ENCODE assay signal across 25 cellular contexts in genomic region chr3:148707596-148708386, GRCh38. TPM values are rescaled to one million over a fixed set of nuclear protein-coding genes. Genes with fewer than 3 reads are reported as not detected.
DNase-seq lines count a peak whose midpoint lies in the region; ATAC-seq and TF ChIP-seq lines count a peak whose summit lies in the region.
"Had no signal": no experiment of that assay in that cellular context is flagged by ENCODE, and none has a peak within 500 bp of the region (broad histone marks: within the 10 kb centered on the region; RNA-seq: fewer than 3 reads in every experiment).

No MANE protein-coding gene starts in this region.

- in situ Hi-C loops in gastrocnemius medialis (cut with MboI; ENCODE audit: low sequenced_read_pairs in 4 of 4) = loop anchor here in 1 of 4 donors (25.0 kb wide), 1 partner anchor 320 kb away; no protein-coding TSS in a partner anchor

- no peak overlapping the region for H3K27ac Mint-ChIP-seq in naive thymus-derived CD4-positive, alpha-beta T cell
- H3K27ac Mint-ChIP-seq: activated CD4-positive, alpha-beta memory T cell treated with anti-CD3 and anti-CD28 coated beads, Interleukin-2, amount 10 ng/mL, durations not matched to agents 7 days and 5 days; activated naive CD8-positive, alpha-beta T cell treated with anti-CD3 and anti-CD28 coated beads, Interleukin-2, amount 10 ng/mL, durations not matched to agents 7 days and 5 days; stimulated activated effector memory CD8-positive, alpha-beta T cell treated with anti-CD3 and anti-CD28 coated beads, Interleukin-12 subunit alpha, Interleukin-12 subunit beta, amount 100 ng/mL, for 72 hours; T-cell had no signal

- TF ChIP-seq POLR2A in gastrocnemius medialis (IDR thresholded peaks at IDR 0.05) = no peak

- no peaks in the 10 kb centered on the region for H3K9me3 ChIP-seq in BLaER1
- no peaks in the 10 kb centered on the region for H3K9me3 ChIP-seq in naive thymus-derived CD4-positive, alpha-beta T cell (ENCODE audit: control insufficient read depth in 2 of 3, low read length in 3 of 3)
- H3K9me3 ChIP-seq in gastrocnemius medialis = no peaks in the 10 kb centered on the region
- H3K9me3 ChIP-seq: spleen, suprapubic skin had no signal

- H3K27me3 ChIP-seq in BLaER1 = no peaks in the 10 kb centered on the region
- H3K27me3 ChIP-seq in naive thymus-derived CD4-positive, alpha-beta T cell (ENCODE audit: control insufficient read depth in 2 of 2, insufficient read depth in 2 of 2, low read length in 2 of 2) = no peaks in the 10 kb centered on the region
- H3K27me3 ChIP-seq in gastrocnemius medialis = no peaks in the 10 kb centered on the region
- H3K27me3 ChIP-seq: spleen, suprapubic skin had no signal

- POLR2A ChIA-PET in naive thymus-derived CD4-positive, alpha-beta T cell (lab: Charles Lee) = no interaction called here

- no peaks in the 10 kb centered on the region for H4K20me1 ChIP-seq in BLaER1

- ATAC-seq in SK-N-SH treated with all-trans-retinoic acid at 6 μM for 48 hours (peak; percentile 74), HG02885 (IDR thresholded peaks at IDR 0.05; ENCODE audit: poor library complexity, unreplicated experiment) (no peak), gastrocnemius medialis (no peak)
- peak; percentile 55 for ATAC-seq in naive thymus-derived CD4-positive, alpha-beta T cell
- ATAC-seq: activated CD4-positive, CD25-positive, alpha-beta regulatory T cell treated with anti-CD3 and anti-CD28 coated beads, Interleukin-2, amount 50 U/mL, for 24 hours; stimulated activated effector memory CD8-positive, alpha-beta T cell treated with anti-CD3 and anti-CD28 coated beads, Interleukin-12 subunit alpha, Interleukin-12 subunit beta, amount 100 ng/mL, for 72 hours; T-cell had no signal

- no peak overlapping the region for H3K4me3 ChIP-seq in BLaER1
- no peak overlapping the region for H3K4me3 ChIP-seq in naive thymus-derived CD4-positive, alpha-beta T cell (ENCODE audit: low read length)
- H3K4me3 ChIP-seq in gastrocnemius medialis = no peak overlapping the region
- H3K4me3 ChIP-seq: spleen, suprapubic skin had no signal

- no peaks in the 10 kb centered on the region for H3K36me3 Mint-ChIP-seq in naive thymus-derived CD4-positive, alpha-beta T cell
- H3K36me3 Mint-ChIP-seq: activated naive CD8-positive, alpha-beta T cell treated with anti-CD3 and anti-CD28 coated beads, Interleukin-2, amount 10 ng/mL, durations not matched to agents 7 days and 5 days; brain; stimulated activated effector memory CD8-positive, alpha-beta T cell treated with anti-CD3 and anti-CD28 coated beads, Interleukin-12 subunit alpha, Interleukin-12 subunit beta, amount 100 ng/mL, for 72 hours; T-cell had no signal

- H3K27me3 Mint-ChIP-seq in naive thymus-derived CD4-positive, alpha-beta T cell = peaks cover 0 to 11% (median 0%) of the 10 kb centered on the region in 5 donors
- H3K27me3 Mint-ChIP-seq: activated CD4-positive, alpha-beta memory T cell treated with anti-CD3 and anti-CD28 coated beads, Interleukin-2, amount 10 ng/mL, durations not matched to agents 7 days and 5 days; activated naive CD8-positive, alpha-beta T cell treated with anti-CD3 and anti-CD28 coated beads, Interleukin-2, amount 10 ng/mL, durations not matched to agents 7 days and 5 days; T-cell had no signal

- intact Hi-C loops in naive thymus-derived CD4-positive, alpha-beta T cell (cut with micrococcal nuclease) = no loop called here
- intact Hi-C loops in gastrocnemius medialis (cut with DNase I; ENCODE audit: low total_unique reads) = no loop called here

- peaks cover 0 to 3% (median 0%) of the 10 kb centered on the region in 11 donors for H3K9me3 Mint-ChIP-seq in naive thymus-derived CD4-positive, alpha-beta T cell
- H3K9me3 Mint-ChIP-seq: activated CD4-positive, alpha-beta memory T cell treated with anti-CD3 and anti-CD28 coated beads, Interleukin-2, amount 10 ng/mL, durations not matched to agents 7 days and 5 days; activated naive CD8-positive, alpha-beta T cell treated with anti-CD3 and anti-CD28 coated beads, Interleukin-2, amount 10 ng/mL, durations not matched to agents 7 days and 5 days; brain; stimulated activated effector memory CD8-positive, alpha-beta T cell treated with anti-CD3 and anti-CD28 coated beads, Interleukin-12 subunit alpha, Interleukin-12 subunit beta, amount 100 ng/mL, for 72 hours; T-cell had no signal

- no peaks in the 10 kb centered on the region for H3K4me1 Mint-ChIP-seq in naive thymus-derived CD4-positive, alpha-beta T cell
- H3K4me1 Mint-ChIP-seq: activated CD4-positive, alpha-beta memory T cell treated with anti-CD3 and anti-CD28 coated beads, Interleukin-2, amount 10 ng/mL, durations not matched to agents 7 days and 5 days; activated naive CD8-positive, alpha-beta T cell treated with anti-CD3 and anti-CD28 coated beads, Interleukin-2, amount 10 ng/mL, durations not matched to agents 7 days and 5 days; brain; stimulated activated effector memory CD8-positive, alpha-beta T cell treated with anti-CD3 and anti-CD28 coated beads, Interleukin-12 subunit alpha, Interleukin-12 subunit beta, amount 100 ng/mL, for 72 hours; T-cell had no signal

- H3K4me3 Mint-ChIP-seq in naive thymus-derived CD4-positive, alpha-beta T cell = no peak overlapping the region
- H3K4me3 Mint-ChIP-seq: activated CD4-positive, alpha-beta memory T cell treated with anti-CD3 and anti-CD28 coated beads, Interleukin-2, amount 10 ng/mL, durations not matched to agents 7 days and 5 days; activated naive CD8-positive, alpha-beta T cell treated with anti-CD3 and anti-CD28 coated beads, Interleukin-2, amount 10 ng/mL, durations not matched to agents 7 days and 5 days; brain; stimulated activated effector memory CD8-positive, alpha-beta T cell treated with anti-CD3 and anti-CD28 coated beads, Interleukin-12 subunit alpha, Interleukin-12 subunit beta, amount 100 ng/mL, for 72 hours; T-cell had no signal

- peak overlapping the region; percentile 26 for H3K4me2 ChIP-seq in BLaER1

- CTCF ChIA-PET in naive thymus-derived CD4-positive, alpha-beta T cell (lab: Charles Lee) = no interaction called here

- no peak overlapping the region for H3K9ac ChIP-seq in BLaER1

- peak; percentile 49 for DNase-seq in HCEC 1CT
- DNase-seq in naive thymus-derived CD4-positive, alpha-beta T cell = no peak
- DNase-seq in gastrocnemius medialis = no peak
- DNase-seq in NCI-H748 treated with DMSO at 0.1 percent for 48 hours (lab: John Stamatoyannopoulos, UW) = no peak
- no peak for DNase-seq in RPMI8226
- DNase-seq: activated CD4-positive, alpha-beta memory T cell treated with anti-CD3 and anti-CD28 coated beads, Interleukin-2, amount 10 ng/mL, durations not matched to agents 7 days and 5 days; activated effector memory CD4-positive, alpha-beta T cell treated with anti-CD3 and anti-CD28 coated beads, Interleukin-2, amount 50 U/mL, for 16 hours; activated naive CD8-positive, alpha-beta T cell treated with anti-CD3 and anti-CD28 coated beads, Interleukin-2, amount 10 ng/mL, durations not matched to agents 7 days and 5 days; head of caudate nucleus; NCI-H2171; NCI-H526; nucleus accumbens; SHP77 treated with DMSO at 0.1 percent for 48 hours; spleen; stimulated activated CD4-positive, alpha-beta T cell treated with anti-CD3 and anti-CD28 coated beads, Interleukin-2, amount 100 ng/mL, for 48 hours; T-cell had no signal

- H3K36me3 ChIP-seq in BLaER1 = no peaks in the 10 kb centered on the region
- H3K36me3 ChIP-seq in naive thymus-derived CD4-positive, alpha-beta T cell (ENCODE audit: control insufficient read depth in 2 of 3, insufficient read depth in 3 of 3, low read length in 3 of 3) = no peaks in the 10 kb centered on the region
- no peaks in the 10 kb centered on the region for H3K36me3 ChIP-seq in gastrocnemius medialis
- H3K36me3 ChIP-seq: spleen, suprapubic skin had no signal

- TF ChIP-seq CTCF in gastrocnemius medialis (IDR thresholded peaks at IDR 0.05 in 4 of 5, conservative IDR thresholded peaks at IDR 0.05 in 1 of 5) = no peak

- H3K27ac ChIP-seq in BLaER1 (no peak overlapping the region), gastrocnemius medialis (no peak overlapping the region)
- H3K27ac ChIP-seq in naive thymus-derived CD4-positive, alpha-beta T cell (ENCODE audit: low read depth, low read length) = no peak overlapping the region
- H3K27ac ChIP-seq: C4-2B, spleen, suprapubic skin had no signal

- peaks cover 7% of the 10 kb centered on the region for H3K4me1 ChIP-seq in BLaER1
- H3K4me1 ChIP-seq in naive thymus-derived CD4-positive, alpha-beta T cell (ENCODE audit: control insufficient read depth in 2 of 2, insufficient read depth in 2 of 2, low read length in 2 of 2) = no peaks in the 10 kb centered on the region
- no peaks in the 10 kb centered on the region for H3K4me1 ChIP-seq in gastrocnemius medialis
- H3K4me1 ChIP-seq: suprapubic skin had no signal

TF ChIP-seq in SK-N-SH treated with all-trans-retinoic acid at 6 μM for 48 hours, 23 proteins besides CTCF, POLR2A, EP300 and RAD21:
- TF ChIP-seq ARNTL (CRISPR knock-in tag; IDR thresholded peaks at IDR 0.05; ENCODE audit: borderline replicate concordance, low read depth) (no peak), ZFP30 (CRISPR knock-in tag; IDR thresholded peaks at IDR 0.05) (no peak), TOX (CRISPR knock-in tag; IDR thresholded peaks at IDR 0.05; ENCODE audit: borderline replicate concordance) (no peak), SNAI2 (CRISPR knock-in tag; IDR thresholded peaks at IDR 0.05) (no peak), ESRRG (CRISPR knock-in tag; IDR thresholded peaks at IDR 0.05) (no peak), ZC3H10 (CRISPR knock-in tag; IDR thresholded peaks at IDR 0.05) (no peak), ZFP3 (CRISPR knock-in tag; IDR thresholded peaks at IDR 0.05) (no peak), PATZ1 (CRISPR knock-in tag; IDR thresholded peaks at IDR 0.05; ENCODE audit: borderline replicate concordance) (no peak), GLIS3 (CRISPR knock-in tag; IDR thresholded peaks at IDR 0.05) (no peak), ISL1 (CRISPR knock-in tag; IDR thresholded peaks at IDR 0.05) (no peak), CSDC2 (CRISPR knock-in tag; IDR thresholded peaks at IDR 0.05) (no peak)

RNA-seq across cellular contexts. Expression of gene AGTR1, which starts 10.1 kb away (rescaled TPM):
- total RNA-seq in naive thymus-derived CD4-positive, alpha-beta T cell = not detected
- not detected for polyA plus RNA-seq in naive thymus-derived CD4-positive, alpha-beta T cell
- total RNA-seq in gastrocnemius medialis = 10 to 100 TPM; 12.7 to 32.1 (median 14.5) TPM
- total RNA-seq: activated CD4-positive, alpha-beta memory T cell treated with anti-CD3 and anti-CD28 coated beads, Interleukin-2, amount 10 ng/mL, durations not matched to agents 7 days and 5 days; activated naive CD8-positive, alpha-beta T cell treated with anti-CD3 and anti-CD28 coated beads, Interleukin-2, amount 10 ng/mL, durations not matched to agents 7 days and 5 days; renal cortical epithelial cell; T-cell had no signal

Comparison
In these comparisons a context has a peak if more than half of its experiments do, and no peak if none do; other contexts are left out.
1. ATAC-seq: peak in SK-N-SH treated with all-trans-retinoic acid at 6 μM for 48 hours (single experiment) and naive thymus-derived CD4-positive, alpha-beta T cell (single experiment); none in HG02885 (single experiment) and gastrocnemius medialis (0 of 2).
2. RNA of gene AGTR1, which starts 10.1 kb away (total RNA-seq): 12.7 to 32.1 TPM in gastrocnemius medialis; not detected in naive thymus-derived CD4-positive, alpha-beta T cell; every median in the first group is over 10 times any median in the second.